Comparison of ENCODE assay signal across 8 cellular contexts in genomic region chr11:130431337-130431773, GRCh38. TPM values are rescaled to one million over a fixed set of nuclear protein-coding genes. Genes with fewer than 3 reads are reported as not detected.
A peak's percentile ranks its signal among the peaks of the same experiment; 100 is the strongest.
DNase-seq lines count a peak whose midpoint lies in the region; ATAC-seq lines count a peak whose summit lies in the region.

No MANE protein-coding gene starts in this region.

- peak; percentile 50 for ATAC-seq in HG02852 (IDR thresholded peaks at IDR 0.05; ENCODE audit: unreplicated experiment)

- peak; percentile 16 for DNase-seq in NCI-H2107 treated with DMSO at 0.1 percent for 48 hours (lab: John Stamatoyannopoulos, UW; ENCODE audit: unreplicated experiment)
- no peak for DNase-seq in NCI-H2107 (lab: John Stamatoyannopoulos, UW)
- DNase-seq in NCI-H345 (lab: John Stamatoyannopoulos, UW): peak; percentile 79
- DNase-seq in activated CD4-positive, alpha-beta T cell treated with anti-CD3 and anti-CD28 coated beads, Interleukin-2, amount 50 U/mL, for 1 hour: peak; percentile 65
- DNase-seq in dermis microvascular lymphatic vessel endothelial cell (ENCODE audit: low read depth in 2 of 2): peak; percentile 63 to 75
- DNase-seq in lung microvascular endothelial cell (ENCODE audit: low read depth in 2 of 2): peak; percentile 71 to 86
- DNase-seq in stimulated activated CD8-positive, alpha-beta memory T cell treated with anti-CD3 and anti-CD28 coated beads, Interleukin-15, amount 100 ng/mL, for 4 hours (ENCODE audit: low read depth in 2 of 2): peak; percentile 20 to 21

RNA-seq across cellular contexts. Expression of gene ADAMTS8, which starts 2.9 kb away (rescaled TPM):
- total RNA-seq in dermis microvascular lymphatic vessel endothelial cell (not detected in 2 replicates), lung microvascular endothelial cell (not detected in 2 replicates)

RNA-seq across cellular contexts. Expression of gene ADAMTS15, which starts 17.1 kb away (rescaled TPM):
- 3.2 and 26.2 TPM in 2 replicates for total RNA-seq in dermis microvascular lymphatic vessel endothelial cell
- total RNA-seq in lung microvascular endothelial cell: 2.6 and 4.0 TPM in 2 replicates
